9 cellular contexts compared by ENCODE assay signal in genomic region chr5:176534640-176535039, GRCh38. TPM values are rescaled to one million over a fixed set of nuclear protein-coding genes. Genes with fewer than 3 reads are reported as not detected.
DNase-seq lines count a peak whose midpoint lies in the region; ATAC-seq, FAIRE-seq and TF ChIP-seq lines count a peak whose summit lies in the region.
"Had no signal": no experiment of that assay in that cellular context is flagged by ENCODE, and none has a peak within 500 bp of the region (broad histone marks: within the 10 kb centered on the region; RNA-seq: fewer than 3 reads in every experiment).

No MANE protein-coding gene starts in this region.

- H4K20me1 ChIP-seq in hepatocyte (ENCODE audit: insufficient read depth, poor library complexity, severe bottlenecking): peaks cover 44% of the 10 kb centered on the region

- H3K27ac ChIP-seq in SK-N-MC: peak overlapping the region; percentile 39; the same call in 1 of the 2 replicates
- peak overlapping the region; percentile 44 for H3K27ac ChIP-seq in hepatocyte
- H3K27ac ChIP-seq in skin epidermis: peak overlapping the region; percentile 10 to 100 (median 97)

- H2AFZ ChIP-seq in hepatocyte: no peak overlapping the region

- H3K79me2 ChIP-seq in hepatocyte: peaks cover 57% of the 10 kb centered on the region

- no peaks in the 10 kb centered on the region for H3K27me3 ChIP-seq in hepatocyte

- peak overlapping the region; percentile 99 for H3K9ac ChIP-seq in SK-N-MC (ENCODE audit: insufficient read length)

- no peaks in the 10 kb centered on the region for H3K9me2 ChIP-seq in hepatocyte (replicated peaks; ENCODE audit: insufficient read depth)

- H3K36me3 ChIP-seq in SK-N-MC (ENCODE audit: insufficient read depth, low read length) (peaks cover 41% of the 10 kb centered on the region), hepatocyte (replicated peaks; ENCODE audit: insufficient read depth, low read depth) (no peaks in the 10 kb centered on the region)

- H3K4me1 ChIP-seq in hepatocyte (ENCODE audit: insufficient read depth): peaks cover 38% of the 10 kb centered on the region

- H3K9me3 ChIP-seq in SK-N-MC (ENCODE audit: low read depth, low read length) (no peaks in the 10 kb centered on the region), hepatocyte (ENCODE audit: low read depth) (no peaks in the 10 kb centered on the region)

- DNase-seq in GM18507 (ENCODE audit: extremely low spot score, insufficient read length, low read depth) (no peak), SK-N-MC (ENCODE audit: low read depth, low spot score) (no peak), hepatocyte (ENCODE audit: low spot score) (no peak), NCI-H1417 treated with DMSO at 0.1 percent for 48 hours (lab: John Stamatoyannopoulos, UW) (no peak), COR-L47 (lab: John Stamatoyannopoulos, UW) (no peak), GM03348 (ENCODE audit: low spot score) (no peak)

- H3K4me2 ChIP-seq in hepatocyte: peak overlapping the region; percentile 95

- H3K4me3 ChIP-seq in SK-N-MC (peak overlapping the region; percentile 99), hepatocyte (no peak overlapping the region), skin epidermis (peak overlapping the region in 5 of 7 experiments; percentile 78 to 95 (median 87))

- ATAC-seq in GM18907 (IDR thresholded peaks at IDR 0.05; ENCODE audit: unreplicated experiment): no peak

- no peak for TF ChIP-seq CTCF in hepatocyte (IDR thresholded peaks at IDR 0.05; ENCODE audit: poor library complexity)

- 93% methylated on average over 4 of the region's 4 CpGs for WGBS in hepatocyte (ENCODE audit: low lambda C conversion rate, missing lambda C conversion rate)

- peak; percentile 61 for FAIRE-seq in GM18507 (lab: Jason Lieb, UNC)
- FAIRE-seq: TTC549 had no signal

RNA-seq across cellular contexts. Expression of gene RNF44, which starts 2.6 kb away (rescaled TPM):
- total RNA-seq in hepatocyte: 9.5 and 13.0 TPM in 2 replicates
- 17.4 and 19.6 TPM in 2 replicates for polyA plus RNA-seq in hepatocyte

RNA-seq across cellular contexts. Expression of gene CDHR2, which starts 14.5 kb away (rescaled TPM):
- total RNA-seq in hepatocyte: 24.8 and 29.8 TPM in 2 replicates
- 16.3 and 28.3 TPM in 2 replicates for polyA plus RNA-seq in hepatocyte

Comparison
In these comparisons a context has a peak if more than half of its experiments do, and no peak if none do; other contexts are left out.
1. H3K27ac ChIP-seq: peak in every context shown above with its lines; median percentile 97 in skin epidermis; 44 in hepatocyte; 39 in SK-N-MC.